Comparison of ENCODE assay signal across 26 cellular contexts in the genomic region with DNA sequence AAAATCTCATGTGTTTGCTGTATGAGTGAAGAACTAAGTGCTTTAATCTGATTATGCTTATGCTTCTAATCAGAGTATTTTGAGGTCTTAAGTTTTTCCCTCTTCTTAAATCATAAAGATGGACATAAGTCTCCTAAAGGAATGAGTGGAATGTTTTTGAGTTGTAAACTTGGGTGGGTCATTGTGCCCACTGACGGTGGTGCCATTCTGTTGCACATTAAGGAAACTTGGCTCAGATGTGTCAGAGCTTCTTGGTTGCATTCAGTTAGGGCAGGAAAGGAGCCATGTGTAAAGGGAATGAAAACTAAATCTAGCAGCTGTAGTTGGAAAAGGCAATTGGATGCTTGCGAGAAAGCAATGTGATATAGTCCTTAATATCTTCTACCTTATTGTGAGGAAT.
A peak's percentile ranks its signal among the peaks of the same experiment; 100 is the strongest.
DNase-seq lines count a peak whose midpoint lies in the region; ATAC-seq and TF ChIP-seq lines count a peak whose summit lies in the region.
"Had no signal": no experiment of that assay in that cellular context is flagged by ENCODE, and none has a peak within 500 bp of the region (broad histone marks: within the 10 kb centered on the region; RNA-seq: fewer than 3 reads in every experiment).

No MANE protein-coding gene starts in this region.

- no peak overlapping the region for H3K9ac ChIP-seq in IMR-90 (ENCODE audit: low read depth, low read length)

- TF ChIP-seq RAD21 in IMR-90 (IDR thresholded peaks at IDR 0.05; ENCODE audit: low read length), result no peak

- no peak overlapping the region for H2AFZ ChIP-seq in IMR-90 (replicated peaks; ENCODE audit: low read length, poor library complexity)
- no peak overlapping the region for H2AFZ ChIP-seq in osteoblast (ENCODE audit: low read length)

- H4K20me1 ChIP-seq in IMR-90 (ENCODE audit: insufficient read depth, low read length), result peaks cover 78% of the 10 kb centered on the region
- peaks cover 84% of the 10 kb centered on the region for H4K20me1 ChIP-seq in osteoblast (ENCODE audit: insufficient read depth, low read length)

- no peak overlapping the region for H4K5ac ChIP-seq in IMR-90 (ENCODE audit: low read depth, low read length)

- H3K4me3 ChIP-seq in IMR-90 (ENCODE audit: insufficient read depth, low read depth, low read length) (no peak overlapping the region), coronary artery (peak overlapping the region; percentile 68), osteoblast (ENCODE audit: insufficient read depth, low read length) (no peak overlapping the region), tibial artery (peak overlapping the region; percentile 43 to 44)
- H3K4me3 ChIP-seq: prostate gland, SJSA1, skin epidermis, thyroid gland had no signal

- H3K27me3 ChIP-seq in IMR-90 (ENCODE audit: control insufficient read depth, insufficient read depth, low read length), result no peaks in the 10 kb centered on the region
- H3K27me3 ChIP-seq in osteoblast (ENCODE audit: insufficient read depth, low read length), result no peaks in the 10 kb centered on the region
- H3K27me3 ChIP-seq in tibial artery, result no peaks in the 10 kb centered on the region
- H3K27me3 ChIP-seq: SJSA1, thyroid gland had no signal

- no peak overlapping the region for H3K18ac ChIP-seq in IMR-90 (ENCODE audit: low read depth, low read length)

- no TSS peak for BruUV-seq in IMR-90 (replicated peaks; lab: Mats Ljungman, UMichigan)

- no peak overlapping the region for H3K4ac ChIP-seq in IMR-90 (ENCODE audit: low read depth, low read length)

- H4K8ac ChIP-seq in IMR-90 (ENCODE audit: low read depth in 2 of 2, low read length in 2 of 2), result no peak overlapping the region

- in situ Hi-C loops in IMR-90 (cut with MboI; ENCODE audit: low sequenced_read_pairs), result no loop called here

- H3K27ac ChIP-seq in IMR-90 (ENCODE audit: insufficient read depth, low read length) (no peak overlapping the region), coronary artery (peak overlapping the region; percentile 91 to 93), osteoblast (ENCODE audit: low read depth, low read length) (peak overlapping the region; percentile 94), tibial artery (peak overlapping the region; percentile 83 to 93)
- H3K27ac ChIP-seq: C4-2B, RWPE1, SJSA1, thyroid gland, WERI-Rb-1 had no signal

- intact Hi-C loops in IMR-90 (cut with micrococcal nuclease) (no loop called here), tibial artery (cut with DNase I; ENCODE audit: low total_unique reads) (no loop called here)

- peaks cover 15% of the 10 kb centered on the region for H3K9me1 ChIP-seq in IMR-90 (ENCODE audit: insufficient read depth, low read length)

- POLR2A ChIA-PET in IMR-90 (lab: Charles Lee; ENCODE audit: unreplicated experiment), result no interaction called here

- no peak overlapping the region for H3K14ac ChIP-seq in IMR-90 (replicated peaks; ENCODE audit: low read depth, low read length)

- H3K4me2 ChIP-seq in IMR-90 (ENCODE audit: low read depth, low read length) (no peak overlapping the region), osteoblast (ENCODE audit: insufficient read depth, low read length) (peak overlapping the region; percentile 6)

- dilution Hi-C loops in IMR-90 (cut with HindIII; ENCODE audit: low sequenced_read_pairs, unreplicated experiment), result no loop called here

- no peak overlapping the region for H2AK9ac ChIP-seq in IMR-90 (replicated peaks; ENCODE audit: low read depth, low read length, poor library complexity)

- WGBS in IMR-90 (ENCODE audit: extremely low coverage in 2 of 2, insufficient read length in 1 of 2), 2 experiments, result no CpG with 5 or more reads among the region's 2 CpGs

- H3K4me1 ChIP-seq in IMR-90 (ENCODE audit: control insufficient read depth, insufficient read depth, low read length) (peaks cover 30% of the 10 kb centered on the region), osteoblast (ENCODE audit: insufficient read depth, low read length) (peaks cover 66% of the 10 kb centered on the region), tibial artery (peaks cover 0 to 100% (median 79%) of the 10 kb centered on the region in 4 donors)

- DNase-seq in IMR-90 (no peak), coronary artery (ENCODE audit: low spot score) (no peak), osteoblast (ENCODE audit: insufficient read length, low spot score, missing footprints) (no peak), tibial artery (no peak), iPS-NIHi7 (ENCODE audit: extremely low spot score) (no peak), HK-2 (ENCODE audit: unreplicated experiment) (no peak)
- DNase-seq: activated CD4-positive, alpha-beta T cell treated with anti-CD3 and anti-CD28 coated beads for 48 hours; activated effector memory CD4-positive, alpha-beta T cell treated with anti-CD3 and anti-CD28 coated beads, Interleukin-2, amount 50 U/mL, for 16 hours; activated naive CD8-positive, alpha-beta T cell treated with anti-CD3 and anti-CD28 coated beads for 36 hours; activated T-cell treated with anti-CD3 and anti-CD28 coated beads, Interleukin-2, amount 50 U/mL, for 1 hour; aorta; Caco-2; caudate nucleus; H9; NCI-H1930; NCI-H524 treated with DMSO at 0.1 percent for 48 hours; OCI-M1; stimulated activated naive CD4-positive, alpha-beta T cell treated with Interleukin-2 at 50 U/mL for 16 hours; thyroid gland; WERI-Rb-1 had no signal

- H3K79me2 ChIP-seq in osteoblast (ENCODE audit: insufficient read depth, low read length), result peaks cover 100% of the 10 kb centered on the region

- H4K91ac ChIP-seq in IMR-90 (ENCODE audit: insufficient read depth, low read depth, low read length), result no peak overlapping the region

- H2BK20ac ChIP-seq in IMR-90 (ENCODE audit: low read depth, low read length), result no peak overlapping the region

- H2BK15ac ChIP-seq in IMR-90 (ENCODE audit: low read depth, low read length), result no peak overlapping the region

- H3K9me3 ChIP-seq in IMR-90 (ENCODE audit: control insufficient read depth, insufficient read depth, low read length) (no peaks in the 10 kb centered on the region), osteoblast (ENCODE audit: low read depth, low read length) (no peaks in the 10 kb centered on the region), tibial artery (no peaks in the 10 kb centered on the region)
- H3K9me3 ChIP-seq: Caco-2, prostate gland, SJSA1, thyroid gland had no signal

- no peak overlapping the region for H2BK5ac ChIP-seq in IMR-90 (ENCODE audit: low read depth, low read length, poor library complexity, severe bottlenecking)

- ATAC-seq in IMR-90 (ENCODE audit: low read depth) (no peak), HG03520 (IDR thresholded peaks at IDR 0.05; ENCODE audit: unreplicated experiment) (no peak)

- H2AK5ac ChIP-seq in IMR-90 (ENCODE audit: low read depth, low read length), result 0 out of 2 replicates have a peak overlapping the region, but pooled peaks have one; percentile 2

- H3K56ac ChIP-seq in IMR-90 (ENCODE audit: extremely low read depth, insufficient read depth, low read length), result no peak overlapping the region

- CTCF ChIA-PET in IMR-90 (lab: Yijun Ruan, JAX), result interaction anchor here (1.5 kb wide), 1 partner anchor 12 kb away, joined by 3 read pairs; no protein-coding TSS in a partner anchor

- H3K36me3 ChIP-seq in IMR-90 (ENCODE audit: control insufficient read depth, insufficient read depth, low read length), result peaks cover 37% of the 10 kb centered on the region
- H3K36me3 ChIP-seq in osteoblast (ENCODE audit: insufficient read depth, low read length), result peaks cover 77% of the 10 kb centered on the region
- peaks cover 18 to 31% (median 20%) of the 10 kb centered on the region in 3 donors for H3K36me3 ChIP-seq in tibial artery
- H3K36me3 ChIP-seq: prostate gland had no signal

- H3K23ac ChIP-seq in IMR-90 (ENCODE audit: low read depth, low read length), result no peak overlapping the region

- H2BK120ac ChIP-seq in IMR-90 (ENCODE audit: low read depth, low read length), result no peak overlapping the region

- no peak for TF ChIP-seq POLR2A in IMR-90 (IDR thresholded peaks at IDR 0.05; ENCODE audit: low read depth, low read length)

- peaks cover 20 to 96% of the 10 kb centered on the region in 2 experiments; a peak in 3 of 4 replicates for H3K79me1 ChIP-seq in IMR-90 (ENCODE audit: low read depth in 1 of 2, low read length in 2 of 2)

- no peak for TF ChIP-seq CTCF in IMR-90 (conservative IDR thresholded peaks at IDR 0.05; ENCODE audit: low read depth, low read length)
- no peak for TF ChIP-seq CTCF in coronary artery (IDR thresholded peaks at IDR 0.05)
- no peak for TF ChIP-seq CTCF in osteoblast (IDR thresholded peaks at IDR 0.05; ENCODE audit: extremely low read depth, low read depth, low read length)
- TF ChIP-seq CTCF in tibial artery (IDR thresholded peaks at IDR 0.05), result no peak

TF ChIP-seq in IMR-90, 13 proteins besides CTCF, POLR2A, EP300 and RAD21 (continues in another document):
- TF ChIP-seq RCOR1 (IDR thresholded peaks at IDR 0.05; ENCODE audit: insufficient replicate concordance, low read length) (no peak), CEBPB (IDR thresholded peaks at IDR 0.05; ENCODE audit: low read depth, low read length) (no peak), SMC3 (IDR thresholded peaks at IDR 0.05; ENCODE audit: low read depth, low read length) (no peak), FOS (IDR thresholded peaks at IDR 0.05; ENCODE audit: low read depth, low read length) (no peak), CHD1 (IDR thresholded peaks at IDR 0.05; ENCODE audit: low read depth, low read length) (no peak), RFX5 (IDR thresholded peaks at IDR 0.05; ENCODE audit: low read depth, low read length) (no peak), BHLHE40 (IDR thresholded peaks at IDR 0.05; ENCODE audit: low read depth, low read length) (no peak), MXI1 (IDR thresholded peaks at IDR 0.05; ENCODE audit: borderline replicate concordance, low read depth, low read length) (no peak), MAZ (IDR thresholded peaks at IDR 0.05; ENCODE audit: borderline replicate concordance, low read depth, low read length) (no peak)
- TF ChIP-seq, protein P1, sequence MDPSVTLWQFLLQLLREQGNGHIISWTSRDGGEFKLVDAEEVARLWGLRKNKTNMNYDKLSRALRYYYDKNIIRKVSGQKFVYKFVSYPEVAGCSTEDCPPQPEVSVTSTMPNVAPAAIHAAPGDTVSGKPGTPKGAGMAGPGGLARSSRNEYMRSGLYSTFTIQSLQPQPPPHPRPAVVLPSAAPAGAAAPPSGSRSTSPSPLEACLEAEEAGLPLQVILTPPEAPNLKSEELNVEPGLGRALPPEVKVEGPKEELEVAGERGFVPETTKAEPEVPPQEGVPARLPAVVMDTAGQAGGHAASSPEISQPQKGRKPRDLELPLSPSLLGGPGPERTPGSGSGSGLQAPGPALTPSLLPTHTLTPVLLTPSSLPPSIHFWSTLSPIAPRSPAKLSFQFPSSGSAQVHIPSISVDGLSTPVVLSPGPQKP (IDR thresholded peaks at IDR 0.05; ENCODE audit: borderline replicate concordance, low read depth, low read length), result no peak
- TF ChIP-seq, protein P2, sequence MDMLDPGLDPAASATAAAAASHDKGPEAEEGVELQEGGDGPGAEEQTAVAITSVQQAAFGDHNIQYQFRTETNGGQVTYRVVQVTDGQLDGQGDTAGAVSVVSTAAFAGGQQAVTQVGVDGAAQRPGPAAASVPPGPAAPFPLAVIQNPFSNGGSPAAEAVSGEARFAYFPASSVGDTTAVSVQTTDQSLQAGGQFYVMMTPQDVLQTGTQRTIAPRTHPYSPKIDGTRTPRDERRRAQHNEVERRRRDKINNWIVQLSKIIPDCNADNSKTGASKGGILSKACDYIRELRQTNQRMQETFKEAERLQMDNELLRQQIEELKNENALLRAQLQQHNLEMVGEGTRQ (IDR thresholded peaks at IDR 0.05; ENCODE audit: low read depth, low read length), result no peak

Comparison
In these comparisons a context has a peak if more than half of its experiments do, and no peak if none do; other contexts are left out.
1. H3K4me3 ChIP-seq: peak in coronary artery (single experiment) and tibial artery (2 of 2); none in IMR-90 (single experiment) and osteoblast (single experiment).